Comparison of ENCODE assay signal across 1 cellular context in the genomic region with DNA sequence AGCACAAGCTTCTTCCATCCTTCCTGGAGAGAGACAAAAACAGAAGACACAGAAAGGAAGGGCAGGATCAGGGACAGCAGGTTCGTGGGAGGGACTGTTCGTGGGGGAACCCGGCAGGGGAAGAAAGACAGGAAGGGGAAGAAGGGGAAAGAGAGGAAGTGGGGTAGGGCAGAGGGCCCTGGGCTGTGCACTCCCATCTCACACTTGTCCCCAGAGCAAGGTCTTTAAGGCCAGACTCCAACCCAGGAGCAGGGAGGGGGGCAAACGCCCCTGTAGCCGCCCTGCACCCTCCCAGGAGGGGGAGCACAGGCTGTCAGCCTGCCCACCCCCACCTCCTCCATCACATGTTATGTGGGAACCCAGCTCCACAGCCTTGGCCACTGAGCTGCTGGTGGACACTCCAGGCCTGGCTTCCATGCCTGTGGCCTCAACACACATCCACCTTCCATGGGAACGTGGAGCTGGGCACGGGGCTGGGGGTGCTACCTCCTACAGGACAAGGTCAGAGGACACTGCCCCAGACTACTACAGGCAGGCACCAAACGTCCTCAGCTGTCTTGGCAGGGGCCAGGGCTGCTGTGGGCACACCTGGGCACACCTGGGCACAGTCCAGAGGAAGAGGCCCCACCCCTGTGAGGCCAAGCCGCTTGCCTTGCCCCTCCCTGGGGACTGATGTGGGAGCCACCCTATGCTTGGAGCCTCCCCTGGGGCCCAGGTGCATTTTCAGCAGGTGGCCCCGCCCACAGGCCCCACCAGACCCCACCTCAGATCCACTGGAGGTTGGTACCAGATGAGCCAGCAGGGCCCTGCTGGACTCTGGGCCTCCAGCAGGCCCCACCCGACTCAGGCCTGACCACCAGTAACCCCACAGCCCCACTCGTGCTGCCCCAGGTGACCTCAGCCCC.
TF ChIP-seq lines count a peak whose summit lies in the region.

No MANE protein-coding gene starts in this region.

TF ChIP-seq in H1, 55 proteins besides CTCF, POLR2A, EP300 and RAD21:
- no peak for TF ChIP-seq RFX5 (IDR thresholded peaks at IDR 0.05; ENCODE audit: borderline replicate concordance, low read depth, low read length)
- no peak for TF ChIP-seq SAP30 (IDR thresholded peaks at IDR 0.05; ENCODE audit: insufficient read depth, insufficient replicate concordance, low read length)
- TF ChIP-seq KDM1A (IDR thresholded peaks at IDR 0.05; ENCODE audit: borderline replicate concordance, low read length): no peak
- no peak for TF ChIP-seq HDAC6 (IDR thresholded peaks at IDR 0.05; ENCODE audit: low read depth, low read length)
- no peak for TF ChIP-seq SIRT6 (IDR thresholded peaks at IDR 0.05; ENCODE audit: low read length)
- TF ChIP-seq BCL11A (IDR thresholded peaks at IDR 0.05; ENCODE audit: low read depth in 2 of 2, low read length in 2 of 2): no peak
- no peak for TF ChIP-seq TAF1 (IDR thresholded peaks at IDR 0.05; ENCODE audit: low read depth, low read length)
- no peak for TF ChIP-seq EZH2 (IDR thresholded peaks at IDR 0.05; ENCODE audit: low read depth, low read length, severe bottlenecking)
- no peak for TF ChIP-seq POU5F1 (IDR thresholded peaks at IDR 0.05; ENCODE audit: low read depth, low read length)
- no peak for TF ChIP-seq CBX8 (IDR thresholded peaks at IDR 0.05; ENCODE audit: borderline replicate concordance, low read depth, low read length)
- TF ChIP-seq RNF2 (IDR thresholded peaks at IDR 0.05; ENCODE audit: borderline replicate concordance, low read depth, low read length, missing control alignments, poor library complexity, severe bottlenecking): no peak
- no peak for TF ChIP-seq PHF8 (conservative IDR thresholded peaks at IDR 0.05; ENCODE audit: low read depth, low read length)
